In genomic region chr1:84847253-84848247, GRCh38 we compare ENCODE assay signal across 8 cellular contexts. TPM values are rescaled to one million over a fixed set of nuclear protein-coding genes. Genes with fewer than 3 reads are reported as not detected.
A peak's percentile ranks its signal among the peaks of the same experiment; 100 is the strongest.
DNase-seq lines count a peak whose midpoint lies in the region; ATAC-seq, FAIRE-seq and TF ChIP-seq lines count a peak whose summit lies in the region.

No MANE protein-coding gene starts in this region.

- TF ChIP-seq CTCF in fibroblast of pulmonary artery (IDR thresholded peaks at IDR 0.05; ENCODE audit: low read length, missing control alignments) (no peak), pancreas (IDR thresholded peaks at IDR 0.05) (no peak)

- peak; percentile 89 to 98 (median 96) for ATAC-seq in pancreas
- no peak for ATAC-seq in GM18907 (IDR thresholded peaks at IDR 0.05; ENCODE audit: unreplicated experiment)

- H3K4me3 ChIP-seq in fibroblast of pulmonary artery (replicated peaks; ENCODE audit: low read depth, low read length) (no peak overlapping the region), pancreas (no peak overlapping the region)

- peak overlapping the region in 3 of 4 donors; percentile 33 to 56 (median 33) for H3K27ac ChIP-seq in pancreas

- H3K27me3 ChIP-seq in pancreas: no peaks in the 10 kb centered on the region

- FAIRE-seq in pancreas (lab: Jason Lieb, UNC): no peak

- H3K4me1 ChIP-seq in pancreas: peaks cover 0 to 14% (median 9%) of the 10 kb centered on the region in 3 donors

- WGBS in pancreas, 2 donors: 32 to 34% methylated on average over 5 of the region's 5 CpGs

- intact Hi-C loops in pancreas (cut with DNase I): no loop called here

- DNase-seq in stimulated activated CD4-positive, alpha-beta T cell treated with anti-CD3 and anti-CD28 coated beads, Interleukin-4, amount 100 ng/mL, for 24 hours: peak; percentile 29
- DNase-seq in stimulated activated CD4-positive, alpha-beta T cell treated with anti-CD3 and anti-CD28 coated beads, Interleukin-4, amount 100 ng/mL, for 4 hours: no peak
- DNase-seq in NCI-H1092 (lab: John Stamatoyannopoulos, UW) (peak; percentile 96), SW480 (ENCODE audit: low spot score) (peak; percentile 82), fibroblast of pulmonary artery (ENCODE audit: low read depth) (peak; percentile 100), pancreas (peak; percentile 82 to 93 (median 88)), NCI-H82 (lab: John Stamatoyannopoulos, UW) (no peak)

- H3K36me3 ChIP-seq in pancreas: no peaks in the 10 kb centered on the region

- no peaks in the 10 kb centered on the region for H3K9me3 ChIP-seq in pancreas

RNA-seq across cellular contexts. Expression of gene LPAR3, which starts 45.5 kb away (rescaled TPM):
- 10 to 100 TPM in 4 of 6 donors, 1 to 10 TPM in 2; 7.8 to 19.5 (median 12.7) TPM for total RNA-seq in pancreas
- polyA plus RNA-seq in pancreas: 1 to 10 TPM; 1.4 to 2.1 TPM

Comparison
In these comparisons a context has a peak if more than half of its experiments do, and no peak if none do; other contexts are left out.
1. DNase-seq: peak in stimulated activated CD4-positive, alpha-beta T cell treated with anti-CD3 and anti-CD28 coated beads, Interleukin-4, amount 100 ng/mL, for 24 hours (single experiment), NCI-H1092 (single experiment), SW480 (single experiment), fibroblast of pulmonary artery (single experiment) and pancreas (6 of 6); none in stimulated activated CD4-positive, alpha-beta T cell treated with anti-CD3 and anti-CD28 coated beads, Interleukin-4, amount 100 ng/mL, for 4 hours (0 of 2) and NCI-H82 (single experiment).